8 cellular contexts compared by ENCODE assay signal in the genomic region with DNA sequence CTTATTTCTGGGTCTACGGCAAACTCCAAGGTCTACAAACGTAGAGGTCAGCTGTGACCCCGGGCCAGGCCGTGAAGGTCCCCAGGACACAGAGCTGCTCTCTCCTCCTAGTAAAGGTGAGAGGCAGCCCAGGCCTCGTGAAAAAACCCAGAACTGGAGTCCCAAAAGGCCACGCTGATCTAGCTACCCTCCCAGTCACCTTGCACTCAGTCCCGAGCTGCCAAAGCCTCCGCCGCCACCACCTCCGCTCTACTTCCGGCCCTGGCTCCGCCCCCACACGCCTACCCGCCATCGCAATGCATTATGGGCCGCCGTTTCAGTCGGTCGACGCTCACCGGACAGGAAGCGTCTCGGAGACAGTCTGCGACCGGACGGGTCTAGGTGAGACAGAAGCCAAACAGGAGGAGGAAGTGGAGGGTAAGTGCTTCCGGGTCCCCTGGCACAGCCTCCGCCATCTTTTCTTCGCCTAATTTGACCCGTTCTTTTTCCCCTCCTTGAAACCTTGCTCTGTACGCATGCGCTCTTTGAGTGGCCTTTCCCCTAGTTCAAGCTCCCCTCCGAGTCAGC. TPM values are rescaled to one million over a fixed set of nuclear protein-coding genes. Genes with fewer than 3 reads are reported as not detected.
DNase-seq lines count a peak whose midpoint lies in the region; ATAC-seq, FAIRE-seq and TF ChIP-seq lines count a peak whose summit lies in the region.

A gene with protein sequence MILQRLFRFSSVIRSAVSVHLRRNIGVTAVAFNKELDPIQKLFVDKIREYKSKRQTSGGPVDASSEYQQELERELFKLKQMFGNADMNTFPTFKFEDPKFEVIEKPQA (minus strand): TSS at position 251 of the 567 bp plus-strand sequence. CDS start 5,110 bp downstream, outside the sequence.
A gene (plus strand): TSS at position 319 of the 567 bp plus-strand sequence. CDS start 6,627 bp downstream, outside the sequence.

- H3K79me2 ChIP-seq in OCI-LY3 (ENCODE audit: low read length) (peaks cover 88% of the 10 kb centered on the region), endothelial cell of umbilical vein (ENCODE audit: control insufficient read depth, insufficient read depth, low read length) (peaks cover 62% of the 10 kb centered on the region)

- H4K20me1 ChIP-seq in OCI-LY3 (ENCODE audit: insufficient read depth, low read length) (0 out of 2 replicates have a peak, but pooled peaks cover 4% of the 10 kb centered on the region), endothelial cell of umbilical vein (replicated peaks; ENCODE audit: control insufficient read depth, extremely low read depth, insufficient read depth, low read length) (no peaks in the 10 kb centered on the region)

- H3K4me3 ChIP-seq in OCI-LY3 (ENCODE audit: low read length) (peak within 1 kb of the TSS; percentile 97), endothelial cell of umbilical vein (replicated peaks in 1 of 3; ENCODE audit: insufficient read depth in 1 of 3, low read depth in 1 of 3, low read length in 3 of 3) (peak within 1 kb of the TSS; percentile 93 to 99 (median 98))

- H3K4me1 ChIP-seq in OCI-LY3 (ENCODE audit: low read length) (peaks cover 16% of the 10 kb centered on the region), endothelial cell of umbilical vein (ENCODE audit: control insufficient read depth, extremely low read depth, insufficient read depth, low read length) (peaks cover 17% of the 10 kb centered on the region)

- TF ChIP-seq CTCF in OCI-LY3 (IDR thresholded peaks at IDR 0.05; ENCODE audit: low read depth, low read length): no peak
- no peak for TF ChIP-seq CTCF in endothelial cell of umbilical vein (IDR thresholded peaks at IDR 0.05; ENCODE audit: extremely low read depth in 1 of 2, insufficient read depth in 1 of 2, low read depth in 1 of 2, low read length in 2 of 2)

- peak within 1 kb of the TSS; percentile 98 for H2AFZ ChIP-seq in OCI-LY3 (ENCODE audit: low read depth, low read length)
- peak within 1 kb of the TSS; percentile 82 for H2AFZ ChIP-seq in endothelial cell of umbilical vein (ENCODE audit: low read depth, low read length)

- no peaks in the 10 kb centered on the region for H3K9me1 ChIP-seq in endothelial cell of umbilical vein (replicated peaks; ENCODE audit: control insufficient read depth, extremely low read depth, insufficient read depth, low read length)

- H3K27ac ChIP-seq in OCI-LY3 (ENCODE audit: low read length) (peak within 1 kb of the TSS; percentile 97), endothelial cell of umbilical vein (ENCODE audit: insufficient read depth, low read depth, low read length) (peak within 1 kb of the TSS; percentile 99)

- no TSS peak for BruUV-seq in endothelial cell of umbilical vein (replicated peaks; lab: Mats Ljungman, UMichigan)

- H3K36me3 ChIP-seq in OCI-LY3 (replicated peaks; ENCODE audit: low read depth, low read length) (peaks cover 5% of the 10 kb centered on the region), endothelial cell of umbilical vein (ENCODE audit: control insufficient read depth in 2 of 2, extremely low read depth in 1 of 2, insufficient read depth in 2 of 2, low read length in 2 of 2) (peaks cover 0 to 2% of the 10 kb centered on the region in 2 experiments)

- dilution Hi-C loops in endothelial cell of umbilical vein (cut with MboI; ENCODE audit: extremely low pct_ligation_motif_present, low sequenced_read_pairs): no loop called here

- POLR2A ChIA-PET in endothelial cell of umbilical vein (lab: Charles Lee): interaction anchor here (0.7 kb wide), 1 partner anchor 33 kb away, joined by 3 read pairs; no protein-coding TSS in a partner anchor

- H3K4me2 ChIP-seq in OCI-LY3 (ENCODE audit: low read length) (peak within 1 kb of the TSS; percentile 98), endothelial cell of umbilical vein (ENCODE audit: insufficient read depth, low read length) (peak within 1 kb of the TSS; percentile 100)

- DNase-seq in D341Med (ENCODE audit: low spot score): peak; percentile 92
- DNase-seq in HuH-7 (ENCODE audit: low spot score): peak; percentile 73
- DNase-seq in activated CD8-positive, alpha-beta memory T cell treated with anti-CD3 and anti-CD28 coated beads, Interleukin-2, amount 50 U/mL, for 48 hours: peak; percentile 98
- DNase-seq in endothelial cell of umbilical vein (ENCODE audit: low read depth, low spot score): peak; percentile 98
- DNase-seq in midbrain (lab: John Stamatoyannopoulos, UW): peak; percentile 97
- DNase-seq in stimulated activated CD8-positive, alpha-beta memory T cell treated with anti-CD3 and anti-CD28 coated beads, Interleukin-2, amount 100 ng/mL, for 1 hour (ENCODE audit: low read depth in 2 of 2): peak; percentile 95 to 97

- no peaks in the 10 kb centered on the region for H3K27me3 ChIP-seq in OCI-LY3 (ENCODE audit: low read depth, low read length)
- H3K27me3 ChIP-seq in endothelial cell of umbilical vein (ENCODE audit: control insufficient read depth in 2 of 2, insufficient read depth in 2 of 2, low read length in 2 of 2): no peaks in the 10 kb centered on the region

- no peaks in the 10 kb centered on the region for H3K9me3 ChIP-seq in OCI-LY3 (ENCODE audit: insufficient read depth, low read length)
- no peaks in the 10 kb centered on the region for H3K9me3 ChIP-seq in endothelial cell of umbilical vein (replicated peaks; ENCODE audit: control insufficient read depth, insufficient read depth, low read length)

- FAIRE-seq in endothelial cell of umbilical vein (lab: Jason Lieb, UNC): peak; percentile 99

- ATAC-seq in GM21515 (IDR thresholded peaks at IDR 0.05; ENCODE audit: unreplicated experiment): peak; percentile 82

- peak within 1 kb of the TSS; percentile 96 for H3K9ac ChIP-seq in OCI-LY3 (ENCODE audit: low read length)
- peak within 1 kb of the TSS; percentile 95 for H3K9ac ChIP-seq in endothelial cell of umbilical vein (replicated peaks; ENCODE audit: extremely low read depth, insufficient read depth, low read length)

- CTCF ChIA-PET in endothelial cell of umbilical vein (lab: Charles Lee): interaction anchor here (1.5 to 2.0 kb wide), 3 partner anchors 17 to 67 kb away, joined by 5 to 9 read pairs (median 6); no protein-coding TSS in a partner anchor

- TF ChIP-seq POLR2A in endothelial cell of umbilical vein (IDR thresholded peaks at IDR 0.05; ENCODE audit: low read depth, low read length): peak; percentile 85

- intact Hi-C loops in endothelial cell of umbilical vein (cut with micrococcal nuclease): loop anchor here (1.0 to 2.0 kb wide), 4 partner anchors 26 to 436 kb away; a partner anchor contains a TSS

TF ChIP-seq in endothelial cell of umbilical vein, 7 proteins besides CTCF, POLR2A, EP300 and RAD21:
- TF ChIP-seq JUN (IDR thresholded peaks at IDR 0.05; ENCODE audit: borderline replicate concordance, insufficient read depth, insufficient read length, low read depth) (no peak), EZH2 (IDR thresholded peaks at IDR 0.05; ENCODE audit: borderline replicate concordance, low read depth, low read length, severe bottlenecking) (no peak), GATA2 (IDR thresholded peaks at IDR 0.05; ENCODE audit: insufficient read depth, insufficient read length, low read depth, low read length) (no peak), MYC (IDR thresholded peaks at IDR 0.05; ENCODE audit: low read depth, low read length) (no peak), FOS (IDR thresholded peaks at IDR 0.05; ENCODE audit: borderline replicate concordance, insufficient read depth, low read length) (no peak), POLR2AphosphoS5 (IDR thresholded peaks at IDR 0.05; ENCODE audit: insufficient read depth, low read depth, low read length) (peak; percentile 72)
- TF ChIP-seq, protein P1, sequence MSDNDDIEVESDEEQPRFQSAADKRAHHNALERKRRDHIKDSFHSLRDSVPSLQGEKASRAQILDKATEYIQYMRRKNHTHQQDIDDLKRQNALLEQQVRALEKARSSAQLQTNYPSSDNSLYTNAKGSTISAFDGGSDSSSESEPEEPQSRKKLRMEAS (IDR thresholded peaks at IDR 0.05; ENCODE audit: insufficient read depth, insufficient read length): no peak

RNA-seq across cellular contexts. Expression of the first gene that starts in this region (rescaled TPM):
- 132 and 141 TPM in 2 replicates for total RNA-seq in endothelial cell of umbilical vein
- polyA plus RNA-seq in endothelial cell of umbilical vein: 155 and 194 TPM in 2 replicates
- 191 and 201 TPM in 2 replicates for polyA plus RNA-seq in endothelial cell of umbilical vein (2011; cell fraction: cytosol; rRNA removed)
- polyA plus RNA-seq in endothelial cell of umbilical vein (2011; cell fraction: nucleus; rRNA removed): 46.9 and 53.5 TPM in 2 replicates
- polyA plus RNA-seq in endothelial cell of umbilical vein (2012): 225 and 295 TPM in 2 replicates
- polyA minus RNA-seq in endothelial cell of umbilical vein: 32.8 and 35.2 TPM in 2 replicates
- 39.7 TPM for polyA minus RNA-seq in endothelial cell of umbilical vein (2011; cell fraction: cytosol; rRNA and poly(A)+ RNA removed)
- polyA minus RNA-seq in endothelial cell of umbilical vein (2011; cell fraction: nucleus; rRNA and poly(A)+ RNA removed): 19.7 and 20.5 TPM in 2 replicates

RNA-seq across cellular contexts. Expression of the second gene that starts in this region (rescaled TPM):
- 21.0 and 24.1 TPM in 2 replicates for total RNA-seq in endothelial cell of umbilical vein
- 4.1 and 5.8 TPM in 2 replicates for polyA plus RNA-seq in endothelial cell of umbilical vein
- 8.5 and 9.3 TPM in 2 replicates for polyA plus RNA-seq in endothelial cell of umbilical vein (2011; cell fraction: cytosol; rRNA removed)
- 15.3 and 16.3 TPM in 2 replicates for polyA plus RNA-seq in endothelial cell of umbilical vein (2011; cell fraction: nucleus; rRNA removed)
- polyA plus RNA-seq in endothelial cell of umbilical vein (2012): 14.7 and 18.1 TPM in 2 replicates
- 7.0 and 7.2 TPM in 2 replicates for polyA minus RNA-seq in endothelial cell of umbilical vein
- polyA minus RNA-seq in endothelial cell of umbilical vein (2011; cell fraction: cytosol; rRNA and poly(A)+ RNA removed): 14.7 TPM
- 7.6 and 12.1 TPM in 2 replicates for polyA minus RNA-seq in endothelial cell of umbilical vein (2011; cell fraction: nucleus; rRNA and poly(A)+ RNA removed)

Comparison
In these comparisons a context has a peak if more than half of its experiments do, and no peak if none do; other contexts are left out.
1. Peak in every context shown above with its lines: DNase-seq, ATAC-seq, H3K4me3 ChIP-seq and H3K27ac ChIP-seq.